In the genomic region with DNA sequence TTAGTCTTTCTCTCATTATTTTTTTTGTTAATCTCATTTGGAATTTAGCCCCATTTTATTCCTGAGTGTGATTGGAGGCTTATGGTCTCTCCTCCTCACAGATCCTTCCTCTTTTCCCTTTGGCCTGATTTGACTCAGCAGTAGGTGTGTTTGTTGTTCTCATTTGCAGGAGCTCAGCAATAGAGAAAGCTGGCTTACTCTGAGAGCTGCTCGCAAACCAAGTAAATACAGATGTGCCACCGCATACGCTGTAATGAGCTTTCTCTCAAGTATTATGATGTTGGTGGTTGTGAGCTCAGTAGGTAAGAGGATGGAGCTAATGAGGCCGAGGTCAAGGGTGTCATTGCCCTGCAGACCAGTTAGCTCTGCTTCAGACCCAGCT, we compare ENCODE assay signal across 8 cellular contexts.
DNase-seq lines count a peak whose midpoint lies in the region; ATAC-seq lines count a peak whose summit lies in the region.

No MANE protein-coding gene starts in this region.

- peak; percentile 50 for ATAC-seq in GM21515 (IDR thresholded peaks at IDR 0.05; ENCODE audit: unreplicated experiment)

- DNase-seq in COLO668 (lab: John Stamatoyannopoulos, UW; ENCODE audit: unreplicated experiment) (peak; percentile 61), NCI-H1417 treated with DMSO at 0.1 percent for 48 hours (lab: John Stamatoyannopoulos, UW) (peak; percentile 75), GOT3 (lab: John Stamatoyannopoulos, UW) (no peak), activated gamma-delta T cell (lab: John Stamatoyannopoulos, UW) (no peak), islet precursor cell (no peak)
- DNase-seq in effector memory CD4-positive, alpha-beta T cell, result no peak

- H3K36me3 ChIP-seq in iPS-18a (ENCODE audit: control insufficient read depth, low read depth, low read length), result no peaks in the 10 kb centered on the region
- peaks cover 30% of the 10 kb centered on the region for H3K36me3 ChIP-seq in effector memory CD4-positive, alpha-beta T cell (ENCODE audit: control insufficient read depth, insufficient read depth, low read length)

- H3K27ac ChIP-seq in iPS-18a (ENCODE audit: low read length), result peak overlapping the region; percentile 4
- no peak overlapping the region for H3K27ac ChIP-seq in effector memory CD4-positive, alpha-beta T cell (ENCODE audit: insufficient read depth, low read length, poor library complexity, severe bottlenecking)

- H3K9ac ChIP-seq in iPS-18a (ENCODE audit: low read length), result no peak overlapping the region

- no peaks in the 10 kb centered on the region for H3K27me3 ChIP-seq in iPS-18a (ENCODE audit: control insufficient read depth, insufficient read depth, low read length)
- no peaks in the 10 kb centered on the region for H3K27me3 ChIP-seq in effector memory CD4-positive, alpha-beta T cell (replicated peaks; ENCODE audit: control insufficient read depth, insufficient read depth, low read length, poor library complexity, severe bottlenecking)

- H3K4me1 ChIP-seq in iPS-18a (ENCODE audit: control insufficient read depth, low read depth, low read length), result peaks cover 16% of the 10 kb centered on the region
- no peaks in the 10 kb centered on the region for H3K4me1 ChIP-seq in effector memory CD4-positive, alpha-beta T cell (ENCODE audit: control insufficient read depth, insufficient read depth, low read length, poor library complexity, severe bottlenecking)

- H3K4me3 ChIP-seq in iPS-18a (ENCODE audit: low read length), result peak overlapping the region; percentile 14
- H3K4me3 ChIP-seq in effector memory CD4-positive, alpha-beta T cell (ENCODE audit: insufficient read depth, low read depth, low read length, poor library complexity, severe bottlenecking), result no peak overlapping the region

- H3K9me3 ChIP-seq in iPS-18a (ENCODE audit: control insufficient read depth, low read depth, low read length), result no peaks in the 10 kb centered on the region
- H3K9me3 ChIP-seq in effector memory CD4-positive, alpha-beta T cell (ENCODE audit: control insufficient read depth, low read length), result no peaks in the 10 kb centered on the region

Comparison
In these comparisons a context has a peak if more than half of its experiments do, and no peak if none do; other contexts are left out.
1. DNase-seq: peak in COLO668 (single experiment) and NCI-H1417 treated with DMSO at 0.1 percent for 48 hours (single experiment); none in GOT3 (single experiment), activated gamma-delta T cell (single experiment), effector memory CD4-positive, alpha-beta T cell (0 of 3) and islet precursor cell (single experiment).